1 cellular context compared by ENCODE assay signal in the genomic region with DNA sequence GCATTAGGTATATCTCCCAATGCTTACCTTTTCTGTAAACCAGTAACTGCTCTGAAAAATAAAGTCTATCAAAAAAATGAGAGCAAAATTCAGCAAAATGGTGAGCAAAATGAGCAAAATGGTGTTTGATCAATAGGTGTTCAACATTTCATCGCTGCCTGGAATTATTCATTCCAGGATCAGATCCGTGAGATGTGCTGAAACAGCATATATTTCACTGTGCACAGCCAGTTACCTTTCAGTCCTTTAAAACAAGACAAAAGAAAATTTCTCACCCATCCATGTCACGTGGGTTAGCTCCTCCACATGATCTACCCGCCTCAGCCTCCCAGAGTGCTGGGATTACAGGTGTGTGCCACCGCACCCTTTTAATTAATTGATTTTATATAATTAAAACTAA.
TF ChIP-seq lines count a peak whose summit lies in the region.

No MANE protein-coding gene starts in this region.

TF ChIP-seq in K562, 482 proteins besides CTCF, POLR2A, EP300 and RAD21 (continued from another document):
- TF ChIP-seq KAT2B (IDR thresholded peaks at IDR 0.05; ENCODE audit: low read depth, low read length) (no peak), ZNF146 (CRISPR knock-in tag; IDR thresholded peaks at IDR 0.05; ENCODE audit: unreplicated experiment) (no peak), CBX2 (IDR thresholded peaks at IDR 0.05; ENCODE audit: insufficient read depth, low read length, poor library complexity, severe bottlenecking) (no peak), ZNF699 (CRISPR knock-in tag; IDR thresholded peaks at IDR 0.05; ENCODE audit: insufficient replicate concordance) (no peak), FOXM1 (IDR thresholded peaks at IDR 0.05; ENCODE audit: low read depth) (no peak), FOXM1 (CRISPR knock-in tag; IDR thresholded peaks at IDR 0.05; ENCODE audit: low read depth) (no peak), ZNF316 (IDR thresholded peaks at IDR 0.05) (peak; percentile 85; the same call in 1 of the 2 replicates), NRF1 (conservative IDR thresholded peaks at IDR 0.05 in 1 of 2, IDR thresholded peaks at IDR 0.05 in 1 of 2) (no peak), ZNF212 (CRISPR knock-in tag; IDR thresholded peaks at IDR 0.05) (no peak), SMC3 (conservative IDR thresholded peaks at IDR 0.05; ENCODE audit: insufficient read depth, low read depth, low read length) (no peak), ATF1 (CRISPR knock-in tag; IDR thresholded peaks at IDR 0.05) (no peak), ATF1 (tag; IDR thresholded peaks at IDR 0.05) (no peak), NFE2L1 (tag; IDR thresholded peaks at IDR 0.05; ENCODE audit: borderline replicate concordance, low read depth) (no peak), PCBP1 (IDR thresholded peaks at IDR 0.05; ENCODE audit: low read depth, low read length, poor library complexity, severe bottlenecking) (no peak), ZNF584 (CRISPR knock-in tag; IDR thresholded peaks at IDR 0.05; ENCODE audit: low read depth) (no peak), SMAD1 (IDR thresholded peaks at IDR 0.05; ENCODE audit: low read depth, low read length, partially characterized antibody) (no peak), ZNF785 (CRISPR knock-in tag; IDR thresholded peaks at IDR 0.05) (no peak), MAFG (tag; conservative IDR thresholded peaks at IDR 0.05) (peak; percentile 52; the same call in 1 of the 2 replicates), ZNF311 (CRISPR knock-in tag; IDR thresholded peaks at IDR 0.05) (no peak), TOE1 (IDR thresholded peaks at IDR 0.05; ENCODE audit: borderline replicate concordance) (no peak), TOE1 (CRISPR knock-in tag; IDR thresholded peaks at IDR 0.05; ENCODE audit: borderline replicate concordance, low read depth) (no peak), ZNF75A (CRISPR knock-in tag; IDR thresholded peaks at IDR 0.05) (no peak), C11orf30 (IDR thresholded peaks at IDR 0.05; ENCODE audit: low read depth) (peak; percentile 68), RFX1 (IDR thresholded peaks at IDR 0.05) (no peak), NCOR1 (IDR thresholded peaks at IDR 0.05) (no peak), CEBPG (CRISPR knock-in tag; IDR thresholded peaks at IDR 0.05) (no peak), CEBPG (tag; conservative IDR thresholded peaks at IDR 0.05 in 1 of 2, IDR thresholded peaks at IDR 0.05 in 1 of 2) (no peak), TRIM28 (IDR thresholded peaks at IDR 0.05) (no peak), RBFOX2 (IDR thresholded peaks at IDR 0.05; ENCODE audit: low read depth, low read length) (no peak), MAFK (IDR thresholded peaks at IDR 0.05; ENCODE audit: low read length) (peak; percentile 30; the same call in 1 of the 2 replicates), ARNT (IDR thresholded peaks at IDR 0.05) (no peak), MAFF (IDR thresholded peaks at IDR 0.05; ENCODE audit: low read length) (peak; percentile 31; the same call in 1 of the 2 replicates)
- TF ChIP-seq, protein P1, sequence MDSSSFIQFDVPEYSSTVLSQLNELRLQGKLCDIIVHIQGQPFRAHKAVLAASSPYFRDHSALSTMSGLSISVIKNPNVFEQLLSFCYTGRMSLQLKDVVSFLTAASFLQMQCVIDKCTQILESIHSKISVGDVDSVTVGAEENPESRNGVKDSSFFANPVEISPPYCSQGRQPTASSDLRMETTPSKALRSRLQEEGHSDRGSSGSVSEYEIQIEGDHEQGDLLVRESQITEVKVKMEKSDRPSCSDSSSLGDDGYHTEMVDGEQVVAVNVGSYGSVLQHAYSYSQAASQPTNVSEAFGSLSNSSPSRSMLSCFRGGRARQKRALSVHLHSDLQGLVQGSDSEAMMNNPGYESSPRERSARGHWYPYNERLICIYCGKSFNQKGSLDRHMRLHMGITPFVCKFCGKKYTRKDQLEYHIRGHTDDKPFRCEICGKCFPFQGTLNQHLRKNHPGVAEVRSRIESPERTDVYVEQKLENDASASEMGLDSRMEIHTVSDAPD (CRISPR knock-in tag; IDR thresholded peaks at IDR 0.05): no peak
- TF ChIP-seq, protein P2, sequence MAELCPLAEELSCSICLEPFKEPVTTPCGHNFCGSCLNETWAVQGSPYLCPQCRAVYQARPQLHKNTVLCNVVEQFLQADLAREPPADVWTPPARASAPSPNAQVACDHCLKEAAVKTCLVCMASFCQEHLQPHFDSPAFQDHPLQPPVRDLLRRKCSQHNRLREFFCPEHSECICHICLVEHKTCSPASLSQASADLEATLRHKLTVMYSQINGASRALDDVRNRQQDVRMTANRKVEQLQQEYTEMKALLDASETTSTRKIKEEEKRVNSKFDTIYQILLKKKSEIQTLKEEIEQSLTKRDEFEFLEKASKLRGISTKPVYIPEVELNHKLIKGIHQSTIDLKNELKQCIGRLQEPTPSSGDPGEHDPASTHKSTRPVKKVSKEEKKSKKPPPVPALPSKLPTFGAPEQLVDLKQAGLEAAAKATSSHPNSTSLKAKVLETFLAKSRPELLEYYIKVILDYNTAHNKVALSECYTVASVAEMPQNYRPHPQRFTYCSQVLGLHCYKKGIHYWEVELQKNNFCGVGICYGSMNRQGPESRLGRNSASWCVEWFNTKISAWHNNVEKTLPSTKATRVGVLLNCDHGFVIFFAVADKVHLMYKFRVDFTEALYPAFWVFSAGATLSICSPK (IDR thresholded peaks at IDR 0.05; ENCODE audit: borderline replicate concordance): no peak
- TF ChIP-seq, protein P3, sequence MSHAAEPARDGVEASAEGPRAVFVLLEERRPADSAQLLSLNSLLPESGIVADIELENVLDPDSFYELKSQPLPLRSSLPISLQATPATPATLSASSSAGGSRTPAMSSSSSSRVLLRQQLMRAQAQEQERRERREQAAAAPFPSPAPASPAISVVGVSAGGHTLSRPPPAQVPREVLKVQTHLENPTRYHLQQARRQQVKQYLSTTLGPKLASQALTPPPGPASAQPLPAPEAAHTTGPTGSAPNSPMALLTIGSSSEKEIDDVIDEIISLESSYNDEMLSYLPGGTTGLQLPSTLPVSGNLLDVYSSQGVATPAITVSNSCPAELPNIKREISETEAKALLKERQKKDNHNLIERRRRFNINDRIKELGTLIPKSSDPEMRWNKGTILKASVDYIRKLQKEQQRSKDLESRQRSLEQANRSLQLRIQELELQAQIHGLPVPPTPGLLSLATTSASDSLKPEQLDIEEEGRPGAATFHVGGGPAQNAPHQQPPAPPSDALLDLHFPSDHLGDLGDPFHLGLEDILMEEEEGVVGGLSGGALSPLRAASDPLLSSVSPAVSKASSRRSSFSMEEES (CRISPR knock-in tag; IDR thresholded peaks at IDR 0.05): no peak
- TF ChIP-seq, protein P4, sequence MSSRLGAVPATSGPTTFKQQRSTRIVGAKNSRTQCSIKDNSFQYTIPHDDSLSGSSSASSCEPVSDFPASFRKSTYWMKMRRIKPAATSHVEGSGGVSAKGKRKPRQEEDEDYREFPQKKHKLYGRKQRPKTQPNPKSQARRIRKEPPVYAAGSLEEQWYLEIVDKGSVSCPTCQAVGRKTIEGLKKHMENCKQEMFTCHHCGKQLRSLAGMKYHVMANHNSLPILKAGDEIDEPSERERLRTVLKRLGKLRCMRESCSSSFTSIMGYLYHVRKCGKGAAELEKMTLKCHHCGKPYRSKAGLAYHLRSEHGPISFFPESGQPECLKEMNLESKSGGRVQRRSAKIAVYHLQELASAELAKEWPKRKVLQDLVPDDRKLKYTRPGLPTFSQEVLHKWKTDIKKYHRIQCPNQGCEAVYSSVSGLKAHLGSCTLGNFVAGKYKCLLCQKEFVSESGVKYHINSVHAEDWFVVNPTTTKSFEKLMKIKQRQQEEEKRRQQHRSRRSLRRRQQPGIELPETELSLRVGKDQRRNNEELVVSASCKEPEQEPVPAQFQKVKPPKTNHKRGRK (tag; IDR thresholded peaks at IDR 0.05): no peak
- TF ChIP-seq, protein P5, sequence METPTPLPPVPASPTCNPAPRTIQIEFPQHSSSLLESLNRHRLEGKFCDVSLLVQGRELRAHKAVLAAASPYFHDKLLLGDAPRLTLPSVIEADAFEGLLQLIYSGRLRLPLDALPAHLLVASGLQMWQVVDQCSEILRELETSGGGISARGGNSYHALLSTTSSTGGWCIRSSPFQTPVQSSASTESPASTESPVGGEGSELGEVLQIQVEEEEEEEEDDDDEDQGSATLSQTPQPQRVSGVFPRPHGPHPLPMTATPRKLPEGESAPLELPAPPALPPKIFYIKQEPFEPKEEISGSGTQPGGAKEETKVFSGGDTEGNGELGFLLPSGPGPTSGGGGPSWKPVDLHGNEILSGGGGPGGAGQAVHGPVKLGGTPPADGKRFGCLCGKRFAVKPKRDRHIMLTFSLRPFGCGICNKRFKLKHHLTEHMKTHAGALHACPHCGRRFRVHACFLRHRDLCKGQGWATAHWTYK (CRISPR knock-in tag; IDR thresholded peaks at IDR 0.05): no peak
